In the genomic region with DNA sequence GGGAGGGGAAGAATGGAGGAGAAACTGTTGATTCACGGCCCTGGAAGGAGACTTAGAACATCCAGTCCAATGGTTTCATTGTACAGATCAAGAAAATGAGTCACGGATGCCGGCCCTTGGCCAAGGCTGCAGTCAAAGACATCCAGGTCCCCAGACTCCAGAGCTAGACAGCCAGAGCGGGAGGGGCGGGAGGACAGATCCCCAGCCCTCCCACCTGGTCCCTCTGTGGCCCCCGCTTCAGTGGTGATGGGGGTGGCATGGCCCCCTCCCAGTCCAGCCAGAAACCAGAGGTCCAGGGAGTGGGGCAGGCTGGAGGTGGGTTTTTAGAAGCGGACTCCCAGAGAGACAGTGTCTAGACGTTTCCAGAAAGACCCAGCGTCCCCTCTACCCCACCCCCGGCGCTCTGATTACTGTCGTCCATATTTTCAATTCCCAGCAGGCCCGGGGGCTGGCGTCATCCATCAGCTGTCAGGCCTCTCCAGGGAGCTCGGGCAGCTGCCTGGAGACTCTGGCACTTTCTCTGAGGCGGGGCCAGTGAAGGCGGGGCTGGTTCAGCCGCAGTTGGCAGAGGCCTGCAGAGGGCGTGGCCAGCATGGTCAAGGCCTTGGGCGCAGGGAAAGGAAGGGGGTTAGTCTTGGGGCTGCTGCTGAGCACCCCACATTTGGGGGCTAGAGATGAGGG, we compare ENCODE assay signal across 8 cellular contexts. TPM values are rescaled to one million over a fixed set of nuclear protein-coding genes. Genes with fewer than 3 reads are reported as not detected.
DNase-seq lines count a peak whose midpoint lies in the region; ATAC-seq, FAIRE-seq and TF ChIP-seq lines count a peak whose summit lies in the region.

No MANE protein-coding gene starts in this region.

- H3K9ac ChIP-seq in MM.1S (ENCODE audit: low read length) (no peak overlapping the region), endothelial cell of umbilical vein (replicated peaks; ENCODE audit: extremely low read depth, insufficient read depth, low read length) (peak overlapping the region; percentile 76), mesendoderm (ENCODE audit: low read length) (peak overlapping the region; percentile 47)

- H3K18ac ChIP-seq in mesendoderm (ENCODE audit: low read length) = no peak overlapping the region

- peaks cover 8% of the 10 kb centered on the region for H3K4me1 ChIP-seq in MM.1S (ENCODE audit: low read length)
- peaks cover 27% of the 10 kb centered on the region for H3K4me1 ChIP-seq in endothelial cell of umbilical vein (ENCODE audit: control insufficient read depth, extremely low read depth, insufficient read depth, low read length)
- H3K4me1 ChIP-seq in mesendoderm (ENCODE audit: control insufficient read depth, low read depth, low read length) = no peaks in the 10 kb centered on the region
- peaks cover 0 to 71% (median 46%) of the 10 kb centered on the region in 4 donors for H3K4me1 ChIP-seq in tibial nerve

- peak; percentile 96 to 99 for TF ChIP-seq EP300 in tibial nerve (IDR thresholded peaks at IDR 0.05)

- H3K36me3 ChIP-seq in MM.1S (replicated peaks; ENCODE audit: insufficient read depth, low read length) (no peaks in the 10 kb centered on the region), endothelial cell of umbilical vein (ENCODE audit: control insufficient read depth in 2 of 2, extremely low read depth in 1 of 2, insufficient read depth in 2 of 2, low read length in 2 of 2) (no peaks in the 10 kb centered on the region), mesendoderm (ENCODE audit: control insufficient read depth, insufficient read depth, low read length) (no peaks in the 10 kb centered on the region), tibial nerve (no peaks in the 10 kb centered on the region)

- no CpG with 5 or more reads among the region's 20 CpGs for WGBS in mesendoderm (ENCODE audit: extremely low coverage, insufficient coverage, low lambda C conversion rate)
- WGBS in tibial nerve, 2 donors = 4 to 8% methylated on average over 18 to 20 of the region's 20 CpGs

- peak; percentile 57 for TF ChIP-seq POLR2A in endothelial cell of umbilical vein (IDR thresholded peaks at IDR 0.05; ENCODE audit: low read depth, low read length)
- peak; percentile 48 to 88 for TF ChIP-seq POLR2A in tibial nerve (IDR thresholded peaks at IDR 0.05)

- TF ChIP-seq CTCF in MM.1S (IDR thresholded peaks at IDR 0.05; ENCODE audit: low read length) (no peak), endothelial cell of umbilical vein (IDR thresholded peaks at IDR 0.05; ENCODE audit: extremely low read depth in 1 of 2, insufficient read depth in 1 of 2, low read depth in 1 of 2, low read length in 2 of 2) (no peak), tibial nerve (IDR thresholded peaks at IDR 0.05) (peak in 1 of 5 experiments; percentile 32)

- H4K8ac ChIP-seq in mesendoderm (ENCODE audit: low read depth, low read length) = no peak overlapping the region

- H3F3A ChIP-seq in MM.1S (ENCODE audit: insufficient read depth, low read length) = no peaks in the 10 kb centered on the region

- ATAC-seq in GM21576 (IDR thresholded peaks at IDR 0.05; ENCODE audit: unreplicated experiment) = no peak
- ATAC-seq in GM19324 (IDR thresholded peaks at IDR 0.05; ENCODE audit: low FRiP score, unreplicated experiment) = no peak

- no peak overlapping the region for H2BK15ac ChIP-seq in mesendoderm (replicated peaks; ENCODE audit: low read depth)

- H3K23ac ChIP-seq in mesendoderm (ENCODE audit: low read length) = no peak overlapping the region

- H3K9me3 ChIP-seq in MM.1S (replicated peaks; ENCODE audit: insufficient read depth, low read length) (no peaks in the 10 kb centered on the region), endothelial cell of umbilical vein (replicated peaks; ENCODE audit: control insufficient read depth, insufficient read depth, low read length) (no peaks in the 10 kb centered on the region), tibial nerve (no peaks in the 10 kb centered on the region)

- H3K79me2 ChIP-seq in MM.1S (ENCODE audit: low read length) = no peaks in the 10 kb centered on the region
- H3K79me2 ChIP-seq in endothelial cell of umbilical vein (ENCODE audit: control insufficient read depth, insufficient read depth, low read length) = no peaks in the 10 kb centered on the region
- no peaks in the 10 kb centered on the region for H3K79me2 ChIP-seq in mesendoderm (ENCODE audit: control insufficient read depth, insufficient read depth, low read length)

- CTCF ChIA-PET in endothelial cell of umbilical vein (lab: Charles Lee) = interaction anchor here (0.6 to 1.7 kb wide), 5 partner anchors 11 to 116 kb away, joined by 3 to 8 read pairs (median 3); no protein-coding TSS in a partner anchor

- H3K4me2 ChIP-seq in MM.1S (ENCODE audit: low read depth, low read length) (no peak overlapping the region), endothelial cell of umbilical vein (ENCODE audit: insufficient read depth, low read length) (peak overlapping the region; percentile 26), mesendoderm (ENCODE audit: low read length) (no peak overlapping the region)

- TSS peak; percentile 75 for BruUV-seq in endothelial cell of umbilical vein (replicated peaks; lab: Mats Ljungman, UMichigan)

- POLR2A ChIA-PET in endothelial cell of umbilical vein (lab: Charles Lee) = interaction anchor here (0.9 to 1.5 kb wide), 4 partner anchors 9 to 55 kb away, joined by 3 to 19 read pairs (median 8); no protein-coding TSS in a partner anchor

- FAIRE-seq in endothelial cell of umbilical vein (lab: Jason Lieb, UNC) = peak; percentile 98

- H2BK120ac ChIP-seq in mesendoderm (ENCODE audit: low read depth, low read length) = no peak overlapping the region

- H3K4ac ChIP-seq in mesendoderm (ENCODE audit: low read depth, low read length) = peak overlapping the region; percentile 57

- peaks cover 1% of the 10 kb centered on the region; the same call in 1 of the 2 replicates for H3K27me3 ChIP-seq in MM.1S (replicated peaks; ENCODE audit: insufficient read depth, low read length)
- H3K27me3 ChIP-seq in endothelial cell of umbilical vein (ENCODE audit: control insufficient read depth in 2 of 2, insufficient read depth in 2 of 2, low read length in 2 of 2) = no peaks in the 10 kb centered on the region
- no peaks in the 10 kb centered on the region for H3K27me3 ChIP-seq in mesendoderm (ENCODE audit: insufficient read depth, low read length, poor library complexity)
- no peaks in the 10 kb centered on the region for H3K27me3 ChIP-seq in tibial nerve

- H3K27ac ChIP-seq in MM.1S (ENCODE audit: low read length) = no peak overlapping the region
- peak overlapping the region; percentile 94 for H3K27ac ChIP-seq in endothelial cell of umbilical vein (ENCODE audit: insufficient read depth, low read depth, low read length)
- no peak overlapping the region for H3K27ac ChIP-seq in mesendoderm (ENCODE audit: low read depth, low read length)
- peak overlapping the region; percentile 96 to 100 (median 97) for H3K27ac ChIP-seq in tibial nerve

- H3K4me3 ChIP-seq in MM.1S (ENCODE audit: low read length) (no peak overlapping the region), endothelial cell of umbilical vein (replicated peaks in 1 of 3; ENCODE audit: insufficient read depth in 1 of 3, low read depth in 1 of 3, low read length in 3 of 3) (peak overlapping the region in 1 of 3 experiments; percentile 12), mesendoderm (ENCODE audit: low read length) (no peak overlapping the region), tibial nerve (peak overlapping the region; percentile 2 to 43 (median 29))

- intact Hi-C loops in endothelial cell of umbilical vein (cut with micrococcal nuclease) = loop anchor here (1.0 to 10.0 kb wide), 2 partner anchors 8 to 210 kb away; partner anchors contain the start of gene HSPB1

- dilution Hi-C loops in endothelial cell of umbilical vein (cut with MboI; ENCODE audit: extremely low pct_ligation_motif_present, low sequenced_read_pairs) = no loop called here

- H3K56ac ChIP-seq in mesendoderm (ENCODE audit: low read length) = peak overlapping the region; percentile 84

- no peaks in the 10 kb centered on the region for H3K79me1 ChIP-seq in mesendoderm (ENCODE audit: low read length)

- H2AFZ ChIP-seq in MM.1S (ENCODE audit: low read length) (no peak overlapping the region), endothelial cell of umbilical vein (ENCODE audit: low read depth, low read length) (no peak overlapping the region)

- DNase-seq in DMS153 treated with DMSO at 0.1 percent for 48 hours (lab: John Stamatoyannopoulos, UW; ENCODE audit: unreplicated experiment) (peak; percentile 92), MM.1S (peak; percentile 45), RKO (ENCODE audit: low spot score) (peak; percentile 86), endothelial cell of umbilical vein (ENCODE audit: low read depth, low spot score) (peak; percentile 97), mesendoderm (peak; percentile 93), tibial nerve (ENCODE audit: low spot score in 2 of 2) (peak; percentile 96 to 97)

- no peaks in the 10 kb centered on the region for H3K9me1 ChIP-seq in endothelial cell of umbilical vein (replicated peaks; ENCODE audit: control insufficient read depth, extremely low read depth, insufficient read depth, low read length)

- no peaks in the 10 kb centered on the region for H4K20me1 ChIP-seq in MM.1S (ENCODE audit: insufficient read depth, low read length)
- H4K20me1 ChIP-seq in endothelial cell of umbilical vein (replicated peaks; ENCODE audit: control insufficient read depth, extremely low read depth, insufficient read depth, low read length) = no peaks in the 10 kb centered on the region

- no peaks in the 10 kb centered on the region for H3K9me2 ChIP-seq in MM.1S (replicated peaks; ENCODE audit: insufficient read depth, low read length)

- peak overlapping the region; percentile 70 for H2BK5ac ChIP-seq in mesendoderm (ENCODE audit: low read length)

- H2AK5ac ChIP-seq in mesendoderm (ENCODE audit: low read length) = no peak overlapping the region

- H4K5ac ChIP-seq in mesendoderm (ENCODE audit: low read length) = no peak overlapping the region

TF ChIP-seq in endothelial cell of umbilical vein, 7 proteins besides CTCF, POLR2A, EP300 and RAD21 (continues in another document):
- peak; percentile 64 for TF ChIP-seq JUN (IDR thresholded peaks at IDR 0.05; ENCODE audit: borderline replicate concordance, insufficient read depth, insufficient read length, low read depth)
- TF ChIP-seq MYC (IDR thresholded peaks at IDR 0.05; ENCODE audit: low read depth, low read length) = no peak
- peak; percentile 64 for TF ChIP-seq FOS (IDR thresholded peaks at IDR 0.05; ENCODE audit: borderline replicate concordance, insufficient read depth, low read length)

RNA-seq across cellular contexts. Expression of gene HSPB1, which starts 8.0 kb away (rescaled TPM):
- total RNA-seq in endothelial cell of umbilical vein = 1,711 and 1,748 TPM in 2 replicates
- polyA plus RNA-seq in endothelial cell of umbilical vein = 3,130 and 5,305 TPM in 2 replicates
- polyA plus RNA-seq in endothelial cell of umbilical vein (2011; cell fraction: cytosol; rRNA removed) = 1,445 and 1,938 TPM in 2 replicates
- polyA plus RNA-seq in endothelial cell of umbilical vein (2011; cell fraction: nucleus; rRNA removed) = 390 and 520 TPM in 2 replicates
- polyA plus RNA-seq in endothelial cell of umbilical vein (2012) = 685 and 1,218 TPM in 2 replicates
- 292 and 359 TPM in 2 replicates for polyA minus RNA-seq in endothelial cell of umbilical vein
- polyA minus RNA-seq in endothelial cell of umbilical vein (2011; cell fraction: cytosol; rRNA and poly(A)+ RNA removed) = 138 TPM
- polyA minus RNA-seq in endothelial cell of umbilical vein (2011; cell fraction: nucleus; rRNA and poly(A)+ RNA removed) = 63.3 and 204 TPM in 2 replicates
- 197 TPM for polyA plus RNA-seq in mesendoderm (2013, experiment 1 of 2)
- polyA plus RNA-seq in mesendoderm (2013, experiment 2 of 2) = 201 TPM
- 100 to 1,000 TPM; 272 to 385 (median 324) TPM for total RNA-seq in tibial nerve

Comparison
In these comparisons a context has a peak if more than half of its experiments do, and no peak if none do; other contexts are left out.
1. DNase-seq: peak in every context shown above with its lines; median percentile 97 in endothelial cell of umbilical vein; 96 in tibial nerve; 93 in mesendoderm; 92 in DMS153 treated with DMSO at 0.1 percent for 48 hours; 86 in RKO; 45 in MM.1S.
2. H3K27ac ChIP-seq: peak in endothelial cell of umbilical vein (single experiment) and tibial nerve (4 of 4); none in MM.1S (single experiment) and mesendoderm (single experiment).
3. H3K4me3 ChIP-seq: peak in tibial nerve (4 of 4); none in MM.1S (single experiment) and mesendoderm (single experiment).